ENCODE assay signal across 8 cellular contexts in genomic region chr3:131026321-131027151, GRCh38. TPM values are rescaled to one million over a fixed set of nuclear protein-coding genes. Genes with fewer than 3 reads are reported as not detected.
DNase-seq lines count a peak whose midpoint lies in the region; ATAC-seq and TF ChIP-seq lines count a peak whose summit lies in the region.

ASTE1 (minus strand) TSS chr3:131026825; CDS start chr3:131025306, 1,519 bp downstream.
NEK11 (plus strand) TSS chr3:131026877; CDS start chr3:131029709, 2,832 bp downstream.

- no peak for TF ChIP-seq CTCF in activated CD8-positive, alpha-beta T cell treated with anti-CD3 and anti-CD28 coated beads for 36 hours (IDR thresholded peaks at IDR 0.05)

- peak; percentile 93 to 95 (median 94) for DNase-seq in CD4-positive, alpha-beta memory T cell
- peak; percentile 91 for DNase-seq in HK-2 (ENCODE audit: unreplicated experiment)
- peak; percentile 64 for DNase-seq in NCI-H82 treated with DMSO at 0.1 percent for 48 hours (lab: John Stamatoyannopoulos, UW; ENCODE audit: unreplicated experiment)
- DNase-seq in activated CD8-positive, alpha-beta T cell treated with anti-CD3 and anti-CD28 coated beads for 36 hours = peak; percentile 95
- DNase-seq in effector CD4-positive, alpha-beta T cell = peak; percentile 90
- peak; percentile 85 to 89 for DNase-seq in lung microvascular endothelial cell (ENCODE audit: low read depth in 2 of 2)
- peak; percentile 83 to 88 (median 84) for DNase-seq in stimulated activated CD4-positive, alpha-beta T cell treated with anti-CD3 and anti-CD28 coated beads, TNF-alpha, amount 100 ng/mL, for 48 hours (ENCODE audit: low read depth in 3 of 3)

- peak within 1 kb of the TSS; percentile 87 to 95 (median 94) for H3K4me3 Mint-ChIP-seq in CD4-positive, alpha-beta memory T cell
- H3K4me3 Mint-ChIP-seq in activated CD8-positive, alpha-beta T cell treated with anti-CD3 and anti-CD28 coated beads for 36 hours = peak within 1 kb of the TSS; percentile 78

- H3K9me3 Mint-ChIP-seq in CD4-positive, alpha-beta memory T cell = peaks cover 0 to 3% (median 0%) of the 10 kb centered on the region in 8 donors
- no peaks in the 10 kb centered on the region for H3K9me3 Mint-ChIP-seq in activated CD8-positive, alpha-beta T cell treated with anti-CD3 and anti-CD28 coated beads for 36 hours

- H3K4me3 ChIP-seq in CD4-positive, alpha-beta memory T cell (ENCODE audit: low read length in 2 of 2) = peak within 1 kb of the TSS; percentile 76 to 95

- H3K27me3 ChIP-seq in CD4-positive, alpha-beta memory T cell (ENCODE audit: insufficient read depth, low read length) = no peaks in the 10 kb centered on the region

- peaks cover 39 to 60% (median 50%) of the 10 kb centered on the region in 4 donors for H3K4me1 Mint-ChIP-seq in CD4-positive, alpha-beta memory T cell
- peaks cover 43% of the 10 kb centered on the region for H3K4me1 Mint-ChIP-seq in activated CD8-positive, alpha-beta T cell treated with anti-CD3 and anti-CD28 coated beads for 36 hours (ENCODE audit: low read depth)

- H3K36me3 ChIP-seq in CD4-positive, alpha-beta memory T cell (ENCODE audit: insufficient read depth, low read length) = peaks cover 12% of the 10 kb centered on the region

- H3K9me3 ChIP-seq in CD4-positive, alpha-beta memory T cell (ENCODE audit: control insufficient read depth in 1 of 2, low read length in 2 of 2) = no peaks in the 10 kb centered on the region

- H3K27me3 Mint-ChIP-seq in CD4-positive, alpha-beta memory T cell = no peaks in the 10 kb centered on the region
- no peaks in the 10 kb centered on the region for H3K27me3 Mint-ChIP-seq in activated CD8-positive, alpha-beta T cell treated with anti-CD3 and anti-CD28 coated beads for 36 hours

- CTCF ChIA-PET in CD4-positive, alpha-beta memory T cell (lab: Charles Lee; ENCODE audit: partially characterized antibody) = interaction anchor here (0.8 to 2.3 kb wide), 4 partner anchors 9 to 133 kb away, joined by 3 to 11 read pairs (median 4); partner anchors contain the start of gene ATP2C1
- CTCF ChIA-PET in activated CD8-positive, alpha-beta T cell treated with anti-CD3 and anti-CD28 coated beads for 36 hours (lab: Charles Lee) = interaction anchor here (1.4 to 2.0 kb wide), 2 partner anchors 9 to 133 kb away, joined by 4 to 7 read pairs; partner anchors contain the start of gene ATP2C1

- peak within 1 kb of the TSS; percentile 92 to 99 (median 98) for H3K27ac Mint-ChIP-seq in CD4-positive, alpha-beta memory T cell
- H3K27ac Mint-ChIP-seq in activated CD8-positive, alpha-beta T cell treated with anti-CD3 and anti-CD28 coated beads for 36 hours = peak within 1 kb of the TSS; percentile 94

- peak; percentile 99 for ATAC-seq in GM19455 (IDR thresholded peaks at IDR 0.05; ENCODE audit: unreplicated experiment)
- ATAC-seq in activated CD8-positive, alpha-beta T cell treated with anti-CD3 and anti-CD28 coated beads for 36 hours = peak; percentile 98

- intact Hi-C loops in CD4-positive, alpha-beta memory T cell (cut with micrococcal nuclease) = loop anchor here (1.0 to 10.0 kb wide), 10 partner anchors 16 to 1696 kb away; partner anchors contain the start of genes DNAJC13, MRPL3, NPHP3 and NUDT16
- intact Hi-C loops in activated CD8-positive, alpha-beta T cell treated with anti-CD3 and anti-CD28 coated beads for 36 hours (cut with micrococcal nuclease) = no loop called here

- H3K4me1 ChIP-seq in CD4-positive, alpha-beta memory T cell (ENCODE audit: insufficient read depth, low read length) = peaks cover 52% of the 10 kb centered on the region

- peaks cover 22 to 42% of the 10 kb centered on the region in 2 donors for H3K36me3 Mint-ChIP-seq in CD4-positive, alpha-beta memory T cell
- H3K36me3 Mint-ChIP-seq in activated CD8-positive, alpha-beta T cell treated with anti-CD3 and anti-CD28 coated beads for 36 hours (ENCODE audit: low read depth) = peaks cover 24% of the 10 kb centered on the region

- POLR2A ChIA-PET in CD4-positive, alpha-beta memory T cell (lab: Charles Lee; ENCODE audit: partially characterized antibody) = interaction anchor here (0.9 to 5.2 kb wide), 16 partner anchors 9 to 1391 kb away, joined by 3 to 64 read pairs (median 5); partner anchors contain the start of genes ATP2C1, DNAJC13, NUDT16 and PIK3R4
- POLR2A ChIA-PET in activated CD8-positive, alpha-beta T cell treated with anti-CD3 and anti-CD28 coated beads for 36 hours (lab: Charles Lee) = interaction anchor here (0.6 to 2.0 kb wide), 10 partner anchors 10 to 1008 kb away, joined by 3 to 9 read pairs (median 4); partner anchors contain the start of genes ATP2C1 and CPNE4

- peak within 1 kb of the TSS; percentile 90 for H3K27ac ChIP-seq in CD4-positive, alpha-beta memory T cell (ENCODE audit: low read depth, low read length)

RNA-seq across cellular contexts. Expression of gene ASTE1, which starts in this region (rescaled TPM):
- total RNA-seq in CD4-positive, alpha-beta memory T cell = 10 to 100 TPM; 28.1 TPM
- polyA plus RNA-seq in CD4-positive, alpha-beta memory T cell = 10 to 100 TPM; 23.8 to 31.9 TPM
- total RNA-seq in activated CD8-positive, alpha-beta T cell treated with anti-CD3 and anti-CD28 coated beads for 36 hours = 10 to 100 TPM in 1 of 2 experiments, 1 to 10 TPM in 1; 8.5 to 10.3 TPM
- total RNA-seq in lung microvascular endothelial cell = 3.5 and 5.2 TPM in 2 replicates

RNA-seq across cellular contexts. Expression of gene NEK11, which starts in this region (rescaled TPM):
- 1 to 10 TPM; 5.3 to 6.2 TPM for total RNA-seq in CD4-positive, alpha-beta memory T cell
- polyA plus RNA-seq in CD4-positive, alpha-beta memory T cell = 1 to 10 TPM; 1.9 to 3.8 TPM
- 1 to 10 TPM; 1.2 to 1.6 TPM for total RNA-seq in activated CD8-positive, alpha-beta T cell treated with anti-CD3 and anti-CD28 coated beads for 36 hours
- 1.1 and 2.0 TPM in 2 replicates for total RNA-seq in lung microvascular endothelial cell

Comparison
In these comparisons a context has a peak if more than half of its experiments do, and no peak if none do; other contexts are left out.
1. Peak in every context shown above with its lines: DNase-seq, ATAC-seq, H3K4me3 ChIP-seq and H3K27ac ChIP-seq.